Comparison of ENCODE assay signal across 8 cellular contexts in genomic region chr10:15245530-15245929, GRCh38.
DNase-seq lines count a peak whose midpoint lies in the region; TF ChIP-seq lines count a peak whose summit lies in the region.

No MANE protein-coding gene starts in this region.

- TF ChIP-seq CTCF in AG04449 (IDR thresholded peaks at IDR 0.05; ENCODE audit: insufficient read depth, low read length, missing control alignments) (peak; percentile 30), GM12864 (IDR thresholded peaks at IDR 0.05; ENCODE audit: low read depth, low read length, missing control alignments) (peak; percentile 52), fibroblast of mammary gland (conservative IDR thresholded peaks at IDR 0.05; ENCODE audit: control insufficient read depth, insufficient read depth, low read depth, low read length) (peak; percentile 26), uterus (IDR thresholded peaks at IDR 0.05) (no peak)

- H3K36me3 ChIP-seq in uterus = no peaks in the 10 kb centered on the region

- CTCF ChIA-PET in AG04449 (lab: Yijun Ruan, JAX) = no interaction called here

- intact Hi-C loops in uterus (cut with DNase I; ENCODE audit: low total_unique reads) = no loop called here

- DNase-seq in AG04449 (ENCODE audit: low read depth, low spot score) = no peak
- DNase-seq in GM12864 (ENCODE audit: low read depth) = no peak
- peak; percentile 31 for DNase-seq in RPMI7951 (ENCODE audit: low read depth)
- no peak for DNase-seq in fibroblast of mammary gland (ENCODE audit: low read depth)
- DNase-seq in NCI-H2227 treated with DMSO at 0.1 percent for 48 hours (lab: John Stamatoyannopoulos, UW) = no peak
- no peak for DNase-seq in pons (ENCODE audit: low spot score)
- no peak for DNase-seq in uterus
- DNase-seq in SKM-1 treated with dmso at 0.1 percent for 144 hours (lab: John Stamatoyannopoulos, UW; ENCODE audit: unreplicated experiment) = no peak

- no peaks in the 10 kb centered on the region for H3K4me1 ChIP-seq in uterus

- H3K4me3 ChIP-seq in AG04449 (ENCODE audit: low read depth, low read length) (no peak overlapping the region), GM12864 (ENCODE audit: low read depth, low read length) (no peak overlapping the region), fibroblast of mammary gland (ENCODE audit: control insufficient read depth, low read depth, low read length) (no peak overlapping the region), uterus (no peak overlapping the region)

- POLR2A ChIA-PET in AG04449 (lab: Yijun Ruan, JAX) = interaction anchor here (0.5 kb wide), 1 partner anchor 139 kb away, joined by 3 read pairs; no protein-coding TSS in a partner anchor

- H3K9me3 ChIP-seq in uterus = no peaks in the 10 kb centered on the region

- no peak overlapping the region for H3K27ac ChIP-seq in uterus

- TF ChIP-seq POLR2A in uterus (IDR thresholded peaks at IDR 0.05) = no peak

- no peaks in the 10 kb centered on the region for H3K27me3 ChIP-seq in uterus

Comparison
In these comparisons a context has a peak if more than half of its experiments do, and no peak if none do; other contexts are left out.
1. CTCF ChIP-seq: peak in AG04449 (single experiment), GM12864 (single experiment) and fibroblast of mammary gland (single experiment); none in uterus (0 of 4).